In the genomic region with DNA sequence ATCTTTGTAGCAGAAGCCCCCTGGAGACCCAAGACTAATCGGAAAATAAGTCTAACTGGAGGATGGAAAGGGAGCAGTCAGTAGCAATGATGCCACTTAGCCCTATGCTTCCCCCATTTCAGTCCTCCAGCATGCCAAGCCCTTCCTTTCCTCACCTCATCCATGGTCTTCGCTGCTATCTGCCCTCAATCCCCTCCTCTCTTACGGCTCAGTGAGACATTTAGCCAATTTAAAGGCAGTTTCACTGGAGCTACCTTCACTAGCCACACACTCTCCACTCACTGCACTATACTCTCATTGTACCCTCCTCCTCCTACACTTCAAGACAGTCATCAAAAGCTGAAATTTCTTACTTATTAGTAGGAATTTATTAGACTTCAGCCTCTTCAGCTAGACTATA, we compare ENCODE assay signal across 1 cellular context.
TF ChIP-seq lines count a peak whose summit lies in the region.

No MANE protein-coding gene starts in this region.

TF ChIP-seq in WTC11, 78 proteins besides CTCF, POLR2A, EP300 and RAD21 (continued from another document):
- TF ChIP-seq, protein P1, sequence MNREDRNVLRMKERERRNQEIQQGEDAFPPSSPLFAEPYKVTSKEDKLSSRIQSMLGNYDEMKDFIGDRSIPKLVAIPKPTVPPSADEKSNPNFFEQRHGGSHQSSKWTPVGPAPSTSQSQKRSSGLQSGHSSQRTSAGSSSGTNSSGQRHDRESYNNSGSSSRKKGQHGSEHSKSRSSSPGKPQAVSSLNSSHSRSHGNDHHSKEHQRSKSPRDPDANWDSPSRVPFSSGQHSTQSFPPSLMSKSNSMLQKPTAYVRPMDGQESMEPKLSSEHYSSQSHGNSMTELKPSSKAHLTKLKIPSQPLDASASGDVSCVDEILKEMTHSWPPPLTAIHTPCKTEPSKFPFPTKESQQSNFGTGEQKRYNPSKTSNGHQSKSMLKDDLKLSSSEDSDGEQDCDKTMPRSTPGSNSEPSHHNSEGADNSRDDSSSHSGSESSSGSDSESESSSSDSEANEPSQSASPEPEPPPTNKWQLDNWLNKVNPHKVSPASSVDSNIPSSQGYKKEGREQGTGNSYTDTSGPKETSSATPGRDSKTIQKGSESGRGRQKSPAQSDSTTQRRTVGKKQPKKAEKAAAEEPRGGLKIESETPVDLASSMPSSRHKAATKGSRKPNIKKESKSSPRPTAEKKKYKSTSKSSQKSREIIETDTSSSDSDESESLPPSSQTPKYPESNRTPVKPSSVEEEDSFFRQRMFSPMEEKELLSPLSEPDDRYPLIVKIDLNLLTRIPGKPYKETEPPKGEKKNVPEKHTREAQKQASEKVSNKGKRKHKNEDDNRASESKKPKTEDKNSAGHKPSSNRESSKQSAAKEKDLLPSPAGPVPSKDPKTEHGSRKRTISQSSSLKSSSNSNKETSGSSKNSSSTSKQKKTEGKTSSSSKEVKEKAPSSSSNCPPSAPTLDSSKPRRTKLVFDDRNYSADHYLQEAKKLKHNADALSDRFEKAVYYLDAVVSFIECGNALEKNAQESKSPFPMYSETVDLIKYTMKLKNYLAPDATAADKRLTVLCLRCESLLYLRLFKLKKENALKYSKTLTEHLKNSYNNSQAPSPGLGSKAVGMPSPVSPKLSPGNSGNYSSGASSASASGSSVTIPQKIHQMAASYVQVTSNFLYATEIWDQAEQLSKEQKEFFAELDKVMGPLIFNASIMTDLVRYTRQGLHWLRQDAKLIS (CRISPR knock-in tag; IDR thresholded peaks at IDR 0.05; ENCODE audit: borderline replicate concordance) = no peak
- TF ChIP-seq IRF2 (CRISPR knock-in tag; IDR thresholded peaks at IDR 0.05; ENCODE audit: borderline replicate concordance, low read depth) = no peak
